In the genomic region with DNA sequence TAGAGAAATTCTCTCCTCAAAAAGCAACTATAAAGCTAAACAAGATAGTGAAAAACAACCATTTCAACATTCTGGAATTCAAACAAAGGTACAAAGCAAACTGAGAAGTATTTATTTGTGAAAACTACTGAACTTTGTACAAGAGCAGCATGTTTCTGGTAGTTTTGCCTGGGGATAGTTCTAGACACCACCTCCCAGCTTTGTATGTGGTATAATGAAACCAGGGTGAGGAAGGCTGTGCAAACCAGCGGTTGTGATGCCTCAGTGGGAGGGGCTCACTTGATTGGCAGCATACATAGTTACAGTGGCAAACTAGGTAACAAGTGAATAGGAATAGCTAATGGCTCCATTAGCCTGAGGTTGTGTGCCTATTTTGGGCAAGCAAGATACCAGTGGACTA, we compare ENCODE assay signal across 25 cellular contexts. TPM values are rescaled to one million over a fixed set of nuclear protein-coding genes. Genes with fewer than 3 reads are reported as not detected.
"Had no signal": no experiment of that assay in that cellular context is flagged by ENCODE, and none has a peak within 500 bp of the region (broad histone marks: within the 10 kb centered on the region; RNA-seq: fewer than 3 reads in every experiment).

No MANE protein-coding gene starts in this region.

- DNase-seq: activated CD4-positive, alpha-beta T cell treated with anti-CD3 and anti-CD28 coated beads for 1 hour; activated naive CD4-positive, alpha-beta T cell treated with Interleukin-2 at 50 U/mL for 16 hours; activated naive CD8-positive, alpha-beta T cell treated with anti-CD3 and anti-CD28 coated beads for 36 hours; activated T-cell treated with anti-CD3 and anti-CD28 coated beads, Interleukin-2, amount 50 U/mL, for 48 hours; central memory CD4-positive, alpha-beta T cell; colonic mucosa; dorsolateral prefrontal cortex; heart right ventricle; immature natural killer cell; left ventricle myocardium superior; midbrain; natural killer cell; stimulated activated CD4-positive, alpha-beta T cell treated with anti-CD3 and anti-CD28 coated beads, Interleukin-12 subunit alpha, Interleukin-12 subunit beta, amount 100 ng/mL, for 4 hours; stimulated activated CD4-positive, alpha-beta T cell treated with anti-CD3 and anti-CD28 coated beads, Interleukin-4, amount 100 ng/mL, for 4 hours; stimulated activated naive CD8-positive, alpha-beta T cell treated with anti-CD3 and anti-CD28 coated beads, Interleukin-15, Interleukin-2, amounts not matched to agents 100 U/mL and 50 U/mL, for 24 hours; T-cell; upper lobe of right lung; WERI-Rb-1 had no signal

- H3K27ac ChIP-seq: colonic mucosa, dorsolateral prefrontal cortex, heart right ventricle, prostate gland, right atrium auricular region, upper lobe of right lung, WERI-Rb-1 had no signal

- H3K9me3 ChIP-seq: colonic mucosa, heart right ventricle, prostate gland, right atrium auricular region, upper lobe of right lung had no signal

- H3K4me1 ChIP-seq: colonic mucosa, heart right ventricle, prostate gland, right atrium auricular region, upper lobe of right lung had no signal

- H3K9me3 Mint-ChIP-seq: activated naive CD8-positive, alpha-beta T cell treated with anti-CD3 and anti-CD28 coated beads for 36 hours; immature natural killer cell; natural killer cell; T-cell; T-helper 2 cell treated with Interferon-gamma antibody and Interleukin-4, amounts not matched to agents 5 μg/mL and 100 μg/mL, for 36 hours had no signal

- H3K36me3 Mint-ChIP-seq: activated naive CD8-positive, alpha-beta T cell treated with anti-CD3 and anti-CD28 coated beads for 36 hours; immature natural killer cell; natural killer cell; T-cell had no signal

- H3K27me3 ChIP-seq: colonic mucosa, right atrium auricular region, upper lobe of right lung had no signal

- H3K4me3 Mint-ChIP-seq: activated naive CD8-positive, alpha-beta T cell treated with anti-CD3 and anti-CD28 coated beads for 36 hours; immature natural killer cell; natural killer cell; T-cell; T-helper 2 cell treated with Interferon-gamma antibody and Interleukin-4, amounts not matched to agents 5 μg/mL and 100 μg/mL, for 36 hours had no signal

- H3K4me3 ChIP-seq: colonic mucosa, dorsolateral prefrontal cortex, heart right ventricle, prostate gland, right atrium auricular region, upper lobe of right lung had no signal

- ATAC-seq: heart right ventricle; left ventricle myocardium superior; stimulated activated naive CD8-positive, alpha-beta T cell treated with anti-CD3 and anti-CD28 coated beads, Interleukin-15, Interleukin-2, amounts not matched to agents 100 U/mL and 50 U/mL, for 24 hours; T-cell; upper lobe of right lung had no signal

- FAIRE-seq: TTC549 had no signal

- H3K27ac Mint-ChIP-seq: activated naive CD8-positive, alpha-beta T cell treated with anti-CD3 and anti-CD28 coated beads for 36 hours; immature natural killer cell; natural killer cell; T-cell; T-helper 2 cell treated with Interferon-gamma antibody and Interleukin-4, amounts not matched to agents 5 μg/mL and 100 μg/mL, for 36 hours had no signal

- H3K4me1 Mint-ChIP-seq: activated naive CD8-positive, alpha-beta T cell treated with anti-CD3 and anti-CD28 coated beads for 36 hours; immature natural killer cell; natural killer cell; T-cell had no signal

RNA-seq across cellular contexts. Expression of gene FRMD7, which starts 18.6 kb away (rescaled TPM):
- total RNA-seq: activated naive CD8-positive, alpha-beta T cell treated with anti-CD3 and anti-CD28 coated beads for 36 hours; colonic mucosa; epithelial cell of proximal tubule; fibroblast of villous mesenchyme; kidney epithelial cell; natural killer cell; prostate gland; right atrium auricular region; T-cell; upper lobe of right lung had no signal
- polyA plus RNA-seq: heart right ventricle, immature natural killer cell had no signal
